In the genomic region with DNA sequence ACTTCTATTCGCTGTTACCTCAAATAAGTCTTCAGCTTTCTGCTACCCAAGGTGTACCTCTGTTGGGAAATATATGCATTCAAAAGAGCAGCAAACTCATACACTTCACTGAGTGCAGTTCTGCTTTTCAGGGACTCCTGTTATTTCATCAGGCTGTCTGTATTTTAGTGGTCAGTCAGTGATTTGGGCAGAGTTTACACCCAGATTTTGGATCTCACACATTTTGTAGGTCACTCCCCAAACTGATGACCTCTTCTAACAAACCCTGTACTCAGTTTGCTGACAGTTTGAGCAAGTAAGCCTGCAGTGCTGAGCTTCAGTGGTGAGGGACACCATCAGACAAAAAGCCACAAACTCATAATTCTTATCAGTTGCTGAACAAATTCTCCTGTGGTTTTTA, we compare ENCODE assay signal across 23 cellular contexts. TPM values are rescaled to one million over a fixed set of nuclear protein-coding genes. Genes with fewer than 3 reads are reported as not detected.
DNase-seq lines count a peak whose midpoint lies in the region; ATAC-seq and TF ChIP-seq lines count a peak whose summit lies in the region.
"Had no signal": no experiment of that assay in that cellular context is flagged by ENCODE, and none has a peak within 500 bp of the region (broad histone marks: within the 10 kb centered on the region; RNA-seq: fewer than 3 reads in every experiment).

No MANE protein-coding gene starts in this region.

- no peaks in the 10 kb centered on the region for H3K36me3 ChIP-seq in osteoblast (ENCODE audit: insufficient read depth, low read length)
- H3K36me3 ChIP-seq: BE2C, Peyer's patch had no signal

- no peak overlapping the region for H3K27ac ChIP-seq in osteoblast (ENCODE audit: low read depth, low read length)
- H3K27ac ChIP-seq: HL-60, KMS-11, Peyer's patch had no signal

- peak overlapping the region; percentile 37 for H2AFZ ChIP-seq in osteoblast (ENCODE audit: low read length)

- intact Hi-C loops in sciatic nerve (cut with DNase I) = no loop called here

- no peak for ATAC-seq in sciatic nerve
- ATAC-seq: Right ventricle myocardium inferior, T-helper 17 cell had no signal

- H3K9me3 ChIP-seq in osteoblast (ENCODE audit: low read depth, low read length) = no peaks in the 10 kb centered on the region
- H3K9me3 ChIP-seq: BE2C, SK-N-SH had no signal

- H4K20me1 ChIP-seq in osteoblast (ENCODE audit: insufficient read depth, low read length) = no peaks in the 10 kb centered on the region

- no peak for TF ChIP-seq POLR2A in NB4 (IDR thresholded peaks at IDR 0.05; ENCODE audit: extremely low read depth, insufficient read length)

- DNase-seq in GF-D8 (lab: John Stamatoyannopoulos, UW) (peak; percentile 15), NB4 (ENCODE audit: low read depth) (peak; percentile 66), osteoblast (ENCODE audit: insufficient read length, low spot score, missing footprints) (no peak), sciatic nerve (ENCODE audit: low spot score) (no peak), NCI-H345 (lab: John Stamatoyannopoulos, UW) (no peak), DMS53 (lab: John Stamatoyannopoulos, UW) (no peak)
- peak; percentile 33 for DNase-seq in Jurkat, Clone E6-1 (ENCODE audit: low read depth, low spot score)
- DNase-seq: ACHN; BE2C; Calu3; CD4-positive, alpha-beta memory T cell; MM.1S; NCI-H1417 treated with DMSO at 0.1 percent for 48 hours; NCI-H1930; NCI-H2171; NCI-H446 treated with DMSO at 0.1 percent for 48 hours; NCI-H748 treated with DMSO at 0.1 percent for 48 hours; Peyer's patch; SK-N-SH; T-helper 17 cell had no signal

- TF ChIP-seq CTCF in NB4 (IDR thresholded peaks at IDR 0.05; ENCODE audit: low read depth, low read length) (no peak), osteoblast (IDR thresholded peaks at IDR 0.05; ENCODE audit: extremely low read depth, low read depth, low read length) (no peak)

- H3K4me3 ChIP-seq in Jurkat, Clone E6-1 (ENCODE audit: low read length) = no peak overlapping the region
- H3K4me3 ChIP-seq in NB4 (ENCODE audit: low read depth, low read length) = no peak overlapping the region
- no peak overlapping the region for H3K4me3 ChIP-seq in osteoblast (ENCODE audit: insufficient read depth, low read length)
- H3K4me3 ChIP-seq: Peyer's patch had no signal

- H3K27me3 ChIP-seq in osteoblast (ENCODE audit: insufficient read depth, low read length) = no peaks in the 10 kb centered on the region
- H3K27me3 ChIP-seq: BE2C, Peyer's patch had no signal

- peaks cover 4% of the 10 kb centered on the region for H3K4me1 ChIP-seq in osteoblast (ENCODE audit: insufficient read depth, low read length)
- H3K4me1 ChIP-seq: BE2C, Peyer's patch had no signal

- H3K4me2 ChIP-seq in osteoblast (ENCODE audit: insufficient read depth, low read length) = no peak overlapping the region
- H3K4me2 ChIP-seq: KMS-11, SK-N-SH had no signal

- no peaks in the 10 kb centered on the region for H3K79me2 ChIP-seq in osteoblast (ENCODE audit: insufficient read depth, low read length)

RNA-seq across cellular contexts. Expression of gene WASHC4, which starts 8.2 kb away (rescaled TPM):
- 21.5 TPM for polyA plus RNA-seq in Jurkat, Clone E6-1 (2012; ENCODE audit: insufficient read depth, insufficient read length)
- total RNA-seq in osteoblast (124 and 131 TPM in 2 replicates), sciatic nerve (78.4 TPM)

RNA-seq across cellular contexts. Expression of gene ALDH1L2, which starts 15.1 kb away (rescaled TPM):
- polyA plus RNA-seq in Jurkat, Clone E6-1 (2012; ENCODE audit: insufficient read depth, insufficient read length) = not detected
- total RNA-seq in osteoblast = 55.4 and 63.9 TPM in 2 replicates
- 11.3 TPM for total RNA-seq in sciatic nerve

Comparison
In these comparisons a context has a peak if more than half of its experiments do, and no peak if none do; other contexts are left out.
1. DNase-seq: peak in GF-D8 (single experiment), Jurkat, Clone E6-1 (single experiment) and NB4 (single experiment); none in osteoblast (single experiment), sciatic nerve (single experiment), NCI-H345 (single experiment) and DMS53 (single experiment).